3 cellular contexts compared by ENCODE assay signal in genomic region chr13:34512811-34513210, GRCh38.
TF ChIP-seq lines count a peak whose summit lies in the region.

No MANE protein-coding gene starts in this region.

TF ChIP-seq in HepG2, 621 proteins besides CTCF, POLR2A, EP300 and RAD21:
- TF ChIP-seq MAFK (conservative IDR thresholded peaks at IDR 0.05 in 1 of 2, IDR thresholded peaks at IDR 0.05 in 1 of 2; ENCODE audit: low read length in 2 of 2) (peak; percentile 98 to 99), ZBTB8A (CRISPR knock-in tag; IDR thresholded peaks at IDR 0.05; ENCODE audit: borderline replicate concordance, low read depth) (no peak), MAFF (IDR thresholded peaks at IDR 0.05; ENCODE audit: low read depth, low read length) (peak; percentile 99), CBX5 (CRISPR knock-in tag; IDR thresholded peaks at IDR 0.05; ENCODE audit: borderline replicate concordance) (no peak)

TF ChIP-seq in IMR-90, 13 proteins besides CTCF, POLR2A, EP300 and RAD21:
- TF ChIP-seq FOS (IDR thresholded peaks at IDR 0.05; ENCODE audit: low read depth, low read length) (no peak), MAFK (IDR thresholded peaks at IDR 0.05; ENCODE audit: low read depth, low read length) (peak; percentile 98)
TF ChIP-seq in IMR-90: peak in this region for 1.

TF ChIP-seq in H1, 55 proteins besides CTCF, POLR2A, EP300 and RAD21:
- peak; percentile 98 for TF ChIP-seq MAFK (IDR thresholded peaks at IDR 0.05; ENCODE audit: low read depth, low read length)
- no peak for TF ChIP-seq EGR1 (IDR thresholded peaks at IDR 0.05; ENCODE audit: borderline replicate concordance, low read depth, low read length)
